20 cellular contexts compared by ENCODE assay signal in genomic region chr3:161694682-161695586, GRCh38.
A peak's percentile ranks its signal among the peaks of the same experiment; 100 is the strongest.
DNase-seq lines count a peak whose midpoint lies in the region; ATAC-seq and TF ChIP-seq lines count a peak whose summit lies in the region.
"Had no signal": no experiment of that assay in that cellular context is flagged by ENCODE, and none has a peak within 500 bp of the region (broad histone marks: within the 10 kb centered on the region; RNA-seq: fewer than 3 reads in every experiment).

No MANE protein-coding gene starts in this region.

- no peak overlapping the region for H3K27ac ChIP-seq in CD8-positive, alpha-beta memory T cell (ENCODE audit: low read depth, low read length)
- H3K27ac ChIP-seq: breast epithelium, epithelial cell of prostate, gastrocnemius medialis had no signal

- H3K27ac Mint-ChIP-seq in CD8-positive, alpha-beta memory T cell: no peak overlapping the region

- no peaks in the 10 kb centered on the region for H3K9me3 ChIP-seq in CD8-positive, alpha-beta memory T cell (ENCODE audit: low read length)
- H3K9me3 ChIP-seq: breast epithelium, gastrocnemius medialis had no signal

- no peaks in the 10 kb centered on the region for H3K27me3 ChIP-seq in CD8-positive, alpha-beta memory T cell (ENCODE audit: insufficient read depth, low read length, poor library complexity, severe bottlenecking)
- H3K27me3 ChIP-seq: breast epithelium, gastrocnemius medialis had no signal

- H3K36me3 ChIP-seq in CD8-positive, alpha-beta memory T cell (ENCODE audit: insufficient read depth, low read length): no peaks in the 10 kb centered on the region
- H3K36me3 ChIP-seq: breast epithelium, gastrocnemius medialis had no signal

- H3K4me1 ChIP-seq in CD8-positive, alpha-beta memory T cell (ENCODE audit: insufficient read depth, low read length): no peaks in the 10 kb centered on the region
- H3K4me1 ChIP-seq: breast epithelium, gastrocnemius medialis had no signal

- no peak for DNase-seq in HEK293T (ENCODE audit: extremely low spot score)
- DNase-seq in activated gamma-delta T cell treated with Interleukin-2 at 50 U/mL for 16 hours: no peak
- DNase-seq in activated naive CD4-positive, alpha-beta T cell (lab: John Stamatoyannopoulos, UW): no peak
- no peak for DNase-seq in CD8-positive, alpha-beta memory T cell
- DNase-seq: activated CD4-positive, CD25-positive, alpha-beta regulatory T cell; activated CD8-positive, alpha-beta memory T cell treated with anti-CD3 and anti-CD28 coated beads for 24 hours; Calu3; gastrocnemius medialis; IMR-90; MM.1S; NCI-H187 treated with DMSO at 0.1 percent for 48 hours; Right ventricle myocardium superior; T-helper 2 cell had no signal

- H3K4me3 ChIP-seq in CD8-positive, alpha-beta memory T cell (ENCODE audit: low read length): no peak overlapping the region
- H3K4me3 ChIP-seq: breast epithelium, gastrocnemius medialis, smooth muscle cell had no signal

- ATAC-seq in GM18909 (IDR thresholded peaks at IDR 0.05; ENCODE audit: poor library complexity, unreplicated experiment): peak; percentile 70
- peak; percentile 77 for ATAC-seq in HG03342 (IDR thresholded peaks at IDR 0.05; ENCODE audit: unreplicated experiment)
- ATAC-seq in GM19455 (IDR thresholded peaks at IDR 0.05; ENCODE audit: unreplicated experiment): no peak
- ATAC-seq: gastrocnemius medialis had no signal

- POLR2A ChIA-PET in HEK293T (lab: Yijun Ruan, JAX): no interaction called here
- POLR2A ChIA-PET in CD8-positive, alpha-beta memory T cell (lab: Charles Lee): no interaction called here

- CTCF ChIA-PET in HEK293T (lab: Yijun Ruan, JAX): no interaction called here
- CTCF ChIA-PET in CD8-positive, alpha-beta memory T cell (lab: Charles Lee): no interaction called here

- H3K4me1 Mint-ChIP-seq in CD8-positive, alpha-beta memory T cell: no peaks in the 10 kb centered on the region
- H3K4me1 Mint-ChIP-seq: neural crest cell had no signal

- H3K9me3 Mint-ChIP-seq in CD8-positive, alpha-beta memory T cell: peaks cover 0 to 3% (median 0%) of the 10 kb centered on the region in 5 donors
- H3K9me3 Mint-ChIP-seq: neural crest cell had no signal

- no peaks in the 10 kb centered on the region for H3K27me3 Mint-ChIP-seq in CD8-positive, alpha-beta memory T cell

- no peaks in the 10 kb centered on the region for H3K36me3 Mint-ChIP-seq in CD8-positive, alpha-beta memory T cell

- H3K4me3 Mint-ChIP-seq in CD8-positive, alpha-beta memory T cell: no peak overlapping the region
- H3K4me3 Mint-ChIP-seq: neural crest cell had no signal

TF ChIP-seq in HEK293T, 16 proteins besides CTCF, POLR2A, EP300 and RAD21:
- TF ChIP-seq LEF1 (IDR thresholded peaks at IDR 0.05; ENCODE audit: borderline replicate concordance) (no peak), ZNF384 (IDR thresholded peaks at IDR 0.05) (no peak), CTBP1 (IDR thresholded peaks at IDR 0.05; ENCODE audit: borderline replicate concordance) (peak; percentile 67; the same call in 1 of the 2 replicates), HDGF (IDR thresholded peaks at IDR 0.05; ENCODE audit: borderline replicate concordance) (no peak), FOXM1 (IDR thresholded peaks at IDR 0.05; ENCODE audit: borderline replicate concordance) (no peak), TARDBP (IDR thresholded peaks at IDR 0.05) (no peak), SP1 (IDR thresholded peaks at IDR 0.05) (no peak), ARNT (IDR thresholded peaks at IDR 0.05) (no peak), BHLHE40 (IDR thresholded peaks at IDR 0.05; ENCODE audit: borderline replicate concordance) (no peak)
- TF ChIP-seq, protein P1, sequence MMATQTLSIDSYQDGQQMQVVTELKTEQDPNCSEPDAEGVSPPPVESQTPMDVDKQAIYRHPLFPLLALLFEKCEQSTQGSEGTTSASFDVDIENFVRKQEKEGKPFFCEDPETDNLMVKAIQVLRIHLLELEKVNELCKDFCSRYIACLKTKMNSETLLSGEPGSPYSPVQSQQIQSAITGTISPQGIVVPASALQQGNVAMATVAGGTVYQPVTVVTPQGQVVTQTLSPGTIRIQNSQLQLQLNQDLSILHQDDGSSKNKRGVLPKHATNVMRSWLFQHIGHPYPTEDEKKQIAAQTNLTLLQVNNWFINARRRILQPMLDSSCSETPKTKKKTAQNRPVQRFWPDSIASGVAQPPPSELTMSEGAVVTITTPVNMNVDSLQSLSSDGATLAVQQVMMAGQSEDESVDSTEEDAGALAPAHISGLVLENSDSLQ (IDR thresholded peaks at IDR 0.05): peak; percentile 90
